Comparison of ENCODE assay signal across 9 cellular contexts in genomic region chr10:49817845-49818244, GRCh38.
"Had no signal": no experiment of that assay in that cellular context is flagged by ENCODE, and none has a peak within 500 bp of the region (broad histone marks: within the 10 kb centered on the region; RNA-seq: fewer than 3 reads in every experiment).

No MANE protein-coding gene starts in this region.

- H3K27me3 Mint-ChIP-seq: activated naive CD4-positive, alpha-beta T cell treated with anti-CD3 and anti-CD28 coated beads, Interleukin-2, amount 10 ng/mL, durations not matched to agents 7 days and 5 days; stimulated activated naive CD8-positive, alpha-beta T cell treated with anti-CD3 and anti-CD28 coated beads, Interleukin-15, amount 100 ng/mL, for 72 hours had no signal

- ATAC-seq: stimulated activated naive CD8-positive, alpha-beta T cell treated with anti-CD3 and anti-CD28 coated beads, Interleukin-15, amount 100 ng/mL, for 72 hours had no signal

- DNase-seq: activated naive CD4-positive, alpha-beta T cell treated with anti-CD3 and anti-CD28 coated beads, Interleukin-2, amount 10 ng/mL, durations not matched to agents 7 days and 5 days; glutamatergic neuron; hypothalamus; kidney glomerular epithelial cell; nephron progenitor cell; sigmoid colon; spleen; stimulated activated naive CD8-positive, alpha-beta T cell treated with anti-CD3 and anti-CD28 coated beads, Interleukin-15, amount 100 ng/mL, for 72 hours; upper lobe of left lung had no signal

- H3K4me1 Mint-ChIP-seq: activated naive CD4-positive, alpha-beta T cell treated with anti-CD3 and anti-CD28 coated beads, Interleukin-2, amount 10 ng/mL, durations not matched to agents 7 days and 5 days; nephron progenitor cell; stimulated activated naive CD8-positive, alpha-beta T cell treated with anti-CD3 and anti-CD28 coated beads, Interleukin-15, amount 100 ng/mL, for 72 hours had no signal

- H3K9me3 Mint-ChIP-seq: activated naive CD4-positive, alpha-beta T cell treated with anti-CD3 and anti-CD28 coated beads, Interleukin-2, amount 10 ng/mL, durations not matched to agents 7 days and 5 days had no signal

- H3K27ac Mint-ChIP-seq: activated naive CD4-positive, alpha-beta T cell treated with anti-CD3 and anti-CD28 coated beads, Interleukin-2, amount 10 ng/mL, durations not matched to agents 7 days and 5 days; nephron progenitor cell; stimulated activated naive CD8-positive, alpha-beta T cell treated with anti-CD3 and anti-CD28 coated beads, Interleukin-15, amount 100 ng/mL, for 72 hours had no signal

- H3K4me3 Mint-ChIP-seq: activated naive CD4-positive, alpha-beta T cell treated with anti-CD3 and anti-CD28 coated beads, Interleukin-2, amount 10 ng/mL, durations not matched to agents 7 days and 5 days; nephron progenitor cell; stimulated activated naive CD8-positive, alpha-beta T cell treated with anti-CD3 and anti-CD28 coated beads, Interleukin-15, amount 100 ng/mL, for 72 hours had no signal
